In genomic region chr6:163414367-163415175, GRCh38 we compare ENCODE assay signal across 8 cellular contexts. TPM values are rescaled to one million over a fixed set of nuclear protein-coding genes. Genes with fewer than 3 reads are reported as not detected.
DNase-seq lines count a peak whose midpoint lies in the region; ATAC-seq and TF ChIP-seq lines count a peak whose summit lies in the region.

Gene QKI (plus strand): TSS chr6:163414718. CDS start chr6:163415194, 476 bp downstream.

- DNase-seq in NCI-H2196 (lab: John Stamatoyannopoulos, UW; ENCODE audit: unreplicated experiment), result peak; percentile 42
- no peak for DNase-seq in NCI-H2196 treated with DMSO at 0.1 percent for 48 hours (lab: John Stamatoyannopoulos, UW; ENCODE audit: unreplicated experiment)
- peak; percentile 63 for DNase-seq in NCI-H460 (ENCODE audit: extremely low read depth, low read depth)
- peak; percentile 76 for DNase-seq in activated CD8-positive, alpha-beta T cell treated with anti-CD3 and anti-CD28 coated beads for 36 hours
- DNase-seq in effector CD4-positive, alpha-beta T cell, result peak; percentile 76
- DNase-seq in memory B cell (ENCODE audit: low spot score in 2 of 2), result peak; percentile 72 to 74
- peak; percentile 71 for DNase-seq in stimulated activated CD8-positive, alpha-beta memory T cell treated with anti-CD3 and anti-CD28 coated beads, Interleukin-12 subunit alpha, Interleukin-12 subunit beta, amount 100 ng/mL, for 1 hour (ENCODE audit: low read depth)

- CTCF ChIA-PET in activated CD8-positive, alpha-beta T cell treated with anti-CD3 and anti-CD28 coated beads for 36 hours (lab: Charles Lee), result interaction anchor here (1.5 to 4.2 kb wide), 2 partner anchors 14 to 140 kb away, joined by 3 to 20 read pairs; no protein-coding TSS in a partner anchor

- TF ChIP-seq CTCF in activated CD8-positive, alpha-beta T cell treated with anti-CD3 and anti-CD28 coated beads for 36 hours (IDR thresholded peaks at IDR 0.05), result no peak

- peaks cover 4% of the 10 kb centered on the region for H3K27me3 Mint-ChIP-seq in activated CD8-positive, alpha-beta T cell treated with anti-CD3 and anti-CD28 coated beads for 36 hours
- H3K27me3 Mint-ChIP-seq in memory B cell, result no peaks in the 10 kb centered on the region

- H3K9me3 Mint-ChIP-seq in activated CD8-positive, alpha-beta T cell treated with anti-CD3 and anti-CD28 coated beads for 36 hours, result no peaks in the 10 kb centered on the region
- H3K9me3 Mint-ChIP-seq in memory B cell, result no peaks in the 10 kb centered on the region

- intact Hi-C loops in activated CD8-positive, alpha-beta T cell treated with anti-CD3 and anti-CD28 coated beads for 36 hours (cut with micrococcal nuclease), result loop anchor here (5.0 kb wide), 1 partner anchor 138 kb away; no protein-coding TSS in a partner anchor

- ATAC-seq in HG02885 (IDR thresholded peaks at IDR 0.05; ENCODE audit: poor library complexity, unreplicated experiment), result peak; percentile 50
- ATAC-seq in activated CD8-positive, alpha-beta T cell treated with anti-CD3 and anti-CD28 coated beads for 36 hours, result peak; percentile 53
- peak; percentile 43 for ATAC-seq in memory B cell (ENCODE audit: low read depth)

- POLR2A ChIA-PET in activated CD8-positive, alpha-beta T cell treated with anti-CD3 and anti-CD28 coated beads for 36 hours (lab: Charles Lee), result interaction anchor here (0.6 kb wide), 1 partner anchor 83 kb away, joined by 3 read pairs; no protein-coding TSS in a partner anchor

- peak within 1 kb of the TSS; percentile 90 for H3K27ac Mint-ChIP-seq in activated CD8-positive, alpha-beta T cell treated with anti-CD3 and anti-CD28 coated beads for 36 hours
- peak within 1 kb of the TSS; percentile 91 for H3K27ac Mint-ChIP-seq in memory B cell

- H3K4me3 Mint-ChIP-seq in activated CD8-positive, alpha-beta T cell treated with anti-CD3 and anti-CD28 coated beads for 36 hours, result peak within 1 kb of the TSS; percentile 82
- peak within 1 kb of the TSS; percentile 90 for H3K4me3 Mint-ChIP-seq in memory B cell

- peaks cover 31% of the 10 kb centered on the region for H3K4me1 Mint-ChIP-seq in activated CD8-positive, alpha-beta T cell treated with anti-CD3 and anti-CD28 coated beads for 36 hours (ENCODE audit: low read depth)
- H3K4me1 Mint-ChIP-seq in memory B cell, result peaks cover 17% of the 10 kb centered on the region

- H3K36me3 Mint-ChIP-seq in activated CD8-positive, alpha-beta T cell treated with anti-CD3 and anti-CD28 coated beads for 36 hours (ENCODE audit: low read depth), result peaks cover 3% of the 10 kb centered on the region
- peaks cover 3% of the 10 kb centered on the region for H3K36me3 Mint-ChIP-seq in memory B cell

RNA-seq across cellular contexts. Expression of gene QKI, which starts in this region (rescaled TPM):
- 88.9 and 102 TPM in 2 replicates for total RNA-seq in NCI-H460 (2014; rRNA removed; shearing (Covaris generic))
- polyA plus RNA-seq in NCI-H460 (2014; cell fraction: nucleus; rRNA removed), result 28.4 and 60.6 TPM in 2 replicates
- 10 to 100 TPM; 43.3 to 47.5 TPM for total RNA-seq in activated CD8-positive, alpha-beta T cell treated with anti-CD3 and anti-CD28 coated beads for 36 hours
